Comparison of ENCODE assay signal across 2 cellular contexts in the genomic region with DNA sequence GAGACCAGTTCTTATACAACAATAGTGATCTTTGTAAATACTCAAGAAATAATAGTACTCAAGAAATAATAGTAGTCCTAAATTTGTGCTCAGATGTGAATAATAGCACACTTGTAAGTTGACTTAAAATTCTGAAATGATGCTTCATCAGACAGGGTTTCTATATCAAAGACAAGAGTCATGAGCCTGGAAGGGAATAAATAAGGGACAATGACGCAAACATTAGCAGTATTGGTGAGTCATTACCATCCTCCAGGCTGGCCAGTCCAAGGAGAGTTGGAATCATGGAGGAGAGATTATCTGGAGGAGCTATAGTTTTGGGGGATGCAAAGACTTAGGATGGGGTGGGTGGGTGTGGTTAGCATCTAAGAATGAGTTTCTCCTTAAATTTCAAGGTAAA.
TF ChIP-seq lines count a peak whose summit lies in the region.

No MANE protein-coding gene starts in this region.

TF ChIP-seq in SK-N-SH, 30 proteins besides CTCF, POLR2A, EP300 and RAD21:
- peak; percentile 27; the same call in 1 of the 2 replicates for TF ChIP-seq FOSL2 (IDR thresholded peaks at IDR 0.05; ENCODE audit: borderline replicate concordance, low read depth)
- no peak for TF ChIP-seq RCOR1 (IDR thresholded peaks at IDR 0.05; ENCODE audit: low read length)
- TF ChIP-seq NRF1 (IDR thresholded peaks at IDR 0.05; ENCODE audit: low read depth, low read length): no peak
- TF ChIP-seq RFX5 (IDR thresholded peaks at IDR 0.05; ENCODE audit: low read length): no peak
TF ChIP-seq in SK-N-SH: peak in this region for 1.

TF ChIP-seq in SK-N-SH treated with all-trans-retinoic acid at 6 μM for 48 hours, 23 proteins besides CTCF, POLR2A, EP300 and RAD21:
- no peak for TF ChIP-seq ZNF8 (CRISPR knock-in tag; IDR thresholded peaks at IDR 0.05)
- TF ChIP-seq, protein P1, sequence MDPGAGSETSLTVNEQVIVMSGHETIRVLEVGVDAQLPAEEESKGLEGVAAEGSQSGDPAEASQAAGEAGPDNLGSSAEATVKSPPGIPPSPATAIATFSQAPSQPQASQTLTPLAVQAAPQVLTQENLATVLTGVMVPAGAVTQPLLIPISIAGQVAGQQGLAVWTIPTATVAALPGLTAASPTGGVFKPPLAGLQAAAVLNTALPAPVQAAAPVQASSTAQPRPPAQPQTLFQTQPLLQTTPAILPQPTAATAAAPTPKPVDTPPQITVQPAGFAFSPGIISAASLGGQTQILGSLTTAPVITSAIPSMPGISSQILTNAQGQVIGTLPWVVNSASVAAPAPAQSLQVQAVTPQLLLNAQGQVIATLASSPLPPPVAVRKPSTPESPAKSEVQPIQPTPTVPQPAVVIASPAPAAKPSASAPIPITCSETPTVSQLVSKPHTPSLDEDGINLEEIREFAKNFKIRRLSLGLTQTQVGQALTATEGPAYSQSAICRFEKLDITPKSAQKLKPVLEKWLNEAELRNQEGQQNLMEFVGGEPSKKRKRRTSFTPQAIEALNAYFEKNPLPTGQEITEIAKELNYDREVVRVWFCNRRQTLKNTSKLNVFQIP (CRISPR knock-in tag; IDR thresholded peaks at IDR 0.05; ENCODE audit: borderline replicate concordance, low read depth): no peak
- no peak for TF ChIP-seq CREB5 (CRISPR knock-in tag; IDR thresholded peaks at IDR 0.05; ENCODE audit: low read depth)
- TF ChIP-seq RARB (CRISPR knock-in tag; IDR thresholded peaks at IDR 0.05): no peak
- TF ChIP-seq ZNF70 (CRISPR knock-in tag; IDR thresholded peaks at IDR 0.05): no peak
- TF ChIP-seq SNAI2 (CRISPR knock-in tag; IDR thresholded peaks at IDR 0.05): no peak
- TF ChIP-seq PPARA (CRISPR knock-in tag; IDR thresholded peaks at IDR 0.05; ENCODE audit: borderline replicate concordance): no peak
